ENCODE assay signal across 8 cellular contexts in the genomic region with DNA sequence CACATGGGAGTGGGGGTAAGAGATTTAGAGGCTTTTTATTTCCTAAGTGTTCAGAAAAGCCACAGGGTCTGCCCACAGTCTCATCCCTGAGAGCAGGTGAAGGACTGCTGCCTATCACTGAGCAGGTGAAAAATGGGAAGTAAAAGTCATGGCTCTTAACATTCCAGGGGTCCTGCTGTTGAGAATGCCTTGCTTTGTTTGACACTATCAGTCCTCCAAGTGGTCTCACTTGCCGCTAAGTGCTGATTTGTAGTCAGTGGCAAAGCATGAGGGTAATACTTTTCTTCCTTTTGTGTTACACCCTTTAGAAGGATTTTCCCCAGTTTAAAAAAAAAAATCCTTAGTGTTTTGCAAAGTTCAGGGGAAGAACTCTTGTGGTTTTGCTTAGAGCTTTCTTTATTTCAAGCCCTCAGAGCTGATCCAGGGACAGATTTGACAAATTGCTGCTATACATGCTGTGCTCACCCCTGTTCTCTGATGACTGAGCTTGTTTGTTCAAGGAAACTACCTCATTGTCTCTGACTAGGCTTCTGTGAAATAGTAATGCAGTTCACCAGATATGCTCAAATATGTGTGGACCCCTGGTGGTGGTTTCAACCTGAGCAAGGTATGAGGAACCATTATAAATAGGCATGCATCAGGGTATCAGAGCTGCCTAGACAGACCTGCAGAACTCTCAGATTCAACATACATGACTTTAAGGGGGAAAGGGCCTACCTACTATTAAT.
DNase-seq lines count a peak whose midpoint lies in the region; ATAC-seq, FAIRE-seq and TF ChIP-seq lines count a peak whose summit lies in the region.

No MANE protein-coding gene starts in this region.

- FAIRE-seq in GM12892 (lab: Jason Lieb, UNC): no peak

- POLR2A ChIA-PET in PC-3 (lab: Charles Lee; ENCODE audit: unreplicated experiment): interaction anchor here (0.6 to 1.0 kb wide), 3 partner anchors 52 to 145 kb away, joined by 3 to 11 read pairs (median 3); no protein-coding TSS in a partner anchor

- H3K4me2 ChIP-seq in PC-3 (ENCODE audit: low read length): peak overlapping the region; percentile 66

- H3K4me3 ChIP-seq in PC-3 (ENCODE audit: low read length) (no peak overlapping the region), iPS-20b (ENCODE audit: low read length) (no peak overlapping the region)

- no peaks in the 10 kb centered on the region for H3K36me3 ChIP-seq in PC-3 (ENCODE audit: low read depth, low read length)
- H3K36me3 ChIP-seq in iPS-20b (ENCODE audit: insufficient read depth, low read depth, low read length): no peaks in the 10 kb centered on the region

- no peaks in the 10 kb centered on the region for H3K9me3 ChIP-seq in PC-3 (ENCODE audit: low read length)
- H3K9me3 ChIP-seq in iPS-20b (ENCODE audit: insufficient read depth, low read depth, low read length): no peaks in the 10 kb centered on the region

- TSS peak; percentile 93 for BruUV-seq in PC-3 (replicated peaks; lab: Mats Ljungman, UMichigan)

- H2AFZ ChIP-seq in PC-3 (ENCODE audit: low read length): no peak overlapping the region

- DNase-seq in NCI-H2171 treated with DMSO at 0.1 percent for 48 hours (lab: John Stamatoyannopoulos, UW) (peak; percentile 37), NCI-H2171 (lab: John Stamatoyannopoulos, UW) (no peak), PC-3 (peak; percentile 97), GM12892 (ENCODE audit: insufficient read length) (no peak), amniotic stem cell (lab: John Stamatoyannopoulos, UW) (no peak)
- DNase-seq in activated CD4-positive, alpha-beta T cell treated with anti-CD3 and anti-CD28 coated beads, Interleukin-2, amount 50 U/mL, for 1 hour: no peak

- peaks cover 21% of the 10 kb centered on the region; the same call in 1 of the 2 replicates for H3K79me2 ChIP-seq in PC-3 (ENCODE audit: low read length)

- peak; percentile 83 for ATAC-seq in HG03108 (IDR thresholded peaks at IDR 0.05; ENCODE audit: unreplicated experiment)
- peak; percentile 86 for ATAC-seq in PC-3

- H4K20me1 ChIP-seq in PC-3 (ENCODE audit: low read length): no peaks in the 10 kb centered on the region

- H3K4me1 ChIP-seq in PC-3 (ENCODE audit: insufficient read depth, low read length) (peaks cover 46% of the 10 kb centered on the region), iPS-20b (ENCODE audit: insufficient read depth, low read length) (peaks cover 47% of the 10 kb centered on the region)

- H3K9ac ChIP-seq in PC-3 (ENCODE audit: low read length) (peak overlapping the region; percentile 69), iPS-20b (ENCODE audit: low read depth, low read length) (peak overlapping the region; percentile 49)

- intact Hi-C loops in PC-3 (cut with micrococcal nuclease): loop anchor here (1.0 kb wide), 3 partner anchors 26 to 146 kb away; no protein-coding TSS in a partner anchor

- H3F3A ChIP-seq in PC-3 (ENCODE audit: low read length, unreplicated experiment): no peaks in the 10 kb centered on the region

- no peak for TF ChIP-seq POLR2A in GM12892 (IDR thresholded peaks at IDR 0.05; ENCODE audit: low read depth, low read length)

- CTCF ChIA-PET in PC-3 (lab: Charles Lee): interaction anchor here (0.6 to 1.2 kb wide), 13 partner anchors 11 to 1114 kb away, joined by 3 to 12 read pairs (median 4); no protein-coding TSS in a partner anchor

- no peaks in the 10 kb centered on the region for H3K9me2 ChIP-seq in PC-3 (replicated peaks; ENCODE audit: low read length)

- peak overlapping the region; percentile 93 for H3K27ac ChIP-seq in PC-3 (ENCODE audit: low read length)
- peak overlapping the region; percentile 84 for H3K27ac ChIP-seq in iPS-20b (ENCODE audit: low read length)

- H3K27me3 ChIP-seq in PC-3 (ENCODE audit: low read length): no peaks in the 10 kb centered on the region
- H3K27me3 ChIP-seq in iPS-20b (ENCODE audit: insufficient read depth, low read length): no peaks in the 10 kb centered on the region

- TF ChIP-seq CTCF in PC-3 (conservative IDR thresholded peaks at IDR 0.05; ENCODE audit: low read depth, low read length): peak; percentile 85

Comparison
In these comparisons a context has a peak if more than half of its experiments do, and no peak if none do; other contexts are left out.
1. DNase-seq: peak in NCI-H2171 treated with DMSO at 0.1 percent for 48 hours (single experiment) and PC-3 (single experiment); none in NCI-H2171 (single experiment), GM12892 (single experiment), activated CD4-positive, alpha-beta T cell treated with anti-CD3 and anti-CD28 coated beads, Interleukin-2, amount 50 U/mL, for 1 hour (single experiment) and amniotic stem cell (single experiment).